Comparison of ENCODE assay signal across 33 cellular contexts in the genomic region with DNA sequence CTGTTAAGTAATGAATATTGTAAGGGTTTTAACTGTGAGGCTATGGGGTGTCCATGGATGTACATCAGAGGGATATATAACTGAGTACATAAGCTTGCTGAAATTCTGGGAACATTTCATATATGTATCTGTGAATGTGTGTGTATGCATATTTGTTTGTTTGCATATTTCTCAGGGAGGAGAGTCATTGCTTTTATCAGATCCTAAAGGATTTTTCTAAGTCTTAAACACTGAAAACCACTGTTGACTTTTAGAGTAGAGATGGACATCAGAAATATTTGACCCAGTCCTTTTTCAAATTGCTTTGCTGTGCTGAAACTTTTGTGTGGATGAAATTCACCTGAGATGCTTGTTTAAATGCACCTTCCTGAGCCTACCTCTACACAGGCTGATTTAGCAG.
DNase-seq lines count a peak whose midpoint lies in the region; ATAC-seq and TF ChIP-seq lines count a peak whose summit lies in the region.
"Had no signal": no experiment of that assay in that cellular context is flagged by ENCODE, and none has a peak within 500 bp of the region (broad histone marks: within the 10 kb centered on the region; RNA-seq: fewer than 3 reads in every experiment).

No MANE protein-coding gene starts in this region.

- intact Hi-C loops in MCF 10A (cut with micrococcal nuclease) (no loop called here), mammary epithelial cell (cut with micrococcal nuclease) (no loop called here), breast epithelium (cut with DNase I; ENCODE audit: low total_unique reads) (no loop called here)

- dilution Hi-C loops in mammary epithelial cell (cut with HindIII; ENCODE audit: low sequenced_read_pairs) = no loop called here

- CTCF ChIA-PET in MCF 10A (lab: Yijun Ruan, JAX) (interaction anchor here (0.6 kb wide), 1 partner anchor 91 kb away, joined by 3 read pairs; no protein-coding TSS in a partner anchor), mammary epithelial cell (lab: Charles Lee; ENCODE audit: low non-redundant PET) (no interaction called here)

- H3K27me3 ChIP-seq in mammary epithelial cell (ENCODE audit: insufficient read depth, low read length) = no peaks in the 10 kb centered on the region
- H3K27me3 ChIP-seq in breast epithelium = no peaks in the 10 kb centered on the region
- no peaks in the 10 kb centered on the region for H3K27me3 ChIP-seq in neural progenitor cell
- H3K27me3 ChIP-seq: BE2C; BLaER1; BLaER1 treated with 17β-estradiol and CSF1 and Interleukin-3, amounts not matched to agents 10 nM and 100 nM had no signal

- H3K27me3 Mint-ChIP-seq in MCF 10A (ENCODE audit: insufficient read depth, unreplicated experiment) (no peaks in the 10 kb centered on the region), neural progenitor cell (ENCODE audit: insufficient read depth, low read depth) (no peaks in the 10 kb centered on the region)
- H3K27me3 Mint-ChIP-seq: B cell; CD4-positive, alpha-beta memory T cell; CD4-positive, alpha-beta T cell; CD4-positive, CD25-positive, alpha-beta regulatory T cell; CD8-positive, alpha-beta memory T cell had no signal

- H3K36me3 Mint-ChIP-seq in MCF 10A (ENCODE audit: insufficient read depth, unreplicated experiment) = no peaks in the 10 kb centered on the region
- no peaks in the 10 kb centered on the region for H3K36me3 Mint-ChIP-seq in neural progenitor cell
- H3K36me3 Mint-ChIP-seq: CD14-positive monocyte; CD4-positive, alpha-beta memory T cell; CD4-positive, CD25-positive, alpha-beta regulatory T cell; CD8-positive, alpha-beta memory T cell; CD8-positive, alpha-beta T cell had no signal

- H2AFZ ChIP-seq in mammary epithelial cell (ENCODE audit: low read depth, low read length) (no peak overlapping the region), neural progenitor cell (replicated peaks) (no peak overlapping the region)

- BruUV-seq in MCF 10A (replicated peaks; lab: Mats Ljungman, UMichigan) (no TSS peak), mammary epithelial cell (replicated peaks; lab: Mats Ljungman, UMichigan) (no TSS peak)

- no peak for TF ChIP-seq CTCF in MCF 10A (IDR thresholded peaks at IDR 0.05; ENCODE audit: unreplicated experiment)
- no peak for TF ChIP-seq CTCF in mammary epithelial cell (conservative IDR thresholded peaks at IDR 0.05 in 1 of 2, IDR thresholded peaks at IDR 0.05 in 1 of 2; ENCODE audit: extremely low read depth in 1 of 2, insufficient read depth in 1 of 2, low read depth in 1 of 2, low read length in 2 of 2)
- TF ChIP-seq CTCF in breast epithelium (IDR thresholded peaks at IDR 0.05) = no peak
- no peak for TF ChIP-seq CTCF in neural progenitor cell (IDR thresholded peaks at IDR 0.05)

- H3K9me3 ChIP-seq in mammary epithelial cell (replicated peaks; ENCODE audit: insufficient read depth, low read length) (no peaks in the 10 kb centered on the region), breast epithelium (no peaks in the 10 kb centered on the region), neural progenitor cell (ENCODE audit: low read depth) (no peaks in the 10 kb centered on the region)
- H3K9me3 ChIP-seq: BE2C, BLaER1, Caco-2 had no signal

- no peaks in the 10 kb centered on the region for H3K79me2 ChIP-seq in mammary epithelial cell (ENCODE audit: insufficient read depth, low read length)
- no peaks in the 10 kb centered on the region for H3K79me2 ChIP-seq in neural progenitor cell (ENCODE audit: low read depth)

- H3K4me3 Mint-ChIP-seq in MCF 10A (ENCODE audit: unreplicated experiment) (no peak overlapping the region), neural progenitor cell (no peak overlapping the region)
- H3K4me3 Mint-ChIP-seq: B cell; CD14-positive monocyte; CD4-positive, alpha-beta memory T cell; CD4-positive, alpha-beta T cell; CD4-positive, CD25-positive, alpha-beta regulatory T cell; CD8-positive, alpha-beta memory T cell; CD8-positive, alpha-beta T cell had no signal

- H3K4me1 ChIP-seq in mammary epithelial cell (ENCODE audit: insufficient read depth, low read length) (peaks cover 9% of the 10 kb centered on the region), breast epithelium (no peaks in the 10 kb centered on the region), neural progenitor cell (no peaks in the 10 kb centered on the region)
- H3K4me1 ChIP-seq: A549; BE2C; BLaER1; BLaER1 treated with 17β-estradiol and CSF1 and Interleukin-3, amounts not matched to agents 10 nM and 100 nM; Caco-2 had no signal

- DNase-seq in MCF 10A (ENCODE audit: unreplicated experiment) = no peak
- DNase-seq in mammary epithelial cell = no peak
- DNase-seq in T47D (ENCODE audit: low read depth in 1 of 2, low spot score in 1 of 2) = peak; percentile 61 to 87
- no peak for DNase-seq in breast epithelium (ENCODE audit: low spot score in 2 of 2)
- DNase-seq in neural progenitor cell (ENCODE audit: low spot score) = no peak
- DNase-seq: 8988T; ACHN; AML-193; BE2C; C1 segment of cervical spinal cord; Caco-2; Calu3; CD4-positive, alpha-beta memory T cell; CD4-positive, alpha-beta T cell; CD4-positive, CD25-positive, alpha-beta regulatory T cell; CD8-positive, alpha-beta memory T cell; CD8-positive, alpha-beta T cell; COR-L47; DMS 273 treated with DMSO at 0.1 percent for 48 hours; DMS153; DMS53; DMS79; DMS79 treated with DMSO at 0.1 percent for 48 hours; DND-41; EL had no signal

- POLR2A ChIA-PET in MCF 10A (lab: Yijun Ruan, JAX) = no interaction called here

- in situ Hi-C loops in mammary epithelial cell (cut with MboI; ENCODE audit: low sequenced_read_pairs in 2 of 2) = no loop called here
- in situ Hi-C loops in T47D (cut with HindIII; ENCODE audit: low pct_unique_long_range_greater_than_20kb, low sequenced_read_pairs) = no loop called here

- no peaks in the 10 kb centered on the region for H3K36me3 ChIP-seq in mammary epithelial cell (ENCODE audit: insufficient read depth, low read length)
- no peaks in the 10 kb centered on the region for H3K36me3 ChIP-seq in breast epithelium
- no peaks in the 10 kb centered on the region for H3K36me3 ChIP-seq in neural progenitor cell
- H3K36me3 ChIP-seq: BE2C; BLaER1; BLaER1 treated with 17β-estradiol and CSF1 and Interleukin-3, amounts not matched to agents 10 nM and 100 nM had no signal

- H4K20me1 ChIP-seq in mammary epithelial cell (ENCODE audit: insufficient read depth, low read length) (no peaks in the 10 kb centered on the region), neural progenitor cell (ENCODE audit: low read depth) (no peaks in the 10 kb centered on the region)
- H4K20me1 ChIP-seq: BLaER1; BLaER1 treated with 17β-estradiol and CSF1 and Interleukin-3, amounts not matched to agents 10 nM and 100 nM had no signal

- no peaks in the 10 kb centered on the region for H3F3A ChIP-seq in neural progenitor cell (ENCODE audit: low read depth)

- H3K4me1 Mint-ChIP-seq in MCF 10A (ENCODE audit: insufficient read depth, unreplicated experiment) (peaks cover 18% of the 10 kb centered on the region), neural progenitor cell (peaks cover 12% of the 10 kb centered on the region)
- H3K4me1 Mint-ChIP-seq: B cell; CD14-positive monocyte; CD4-positive, alpha-beta memory T cell; CD4-positive, CD25-positive, alpha-beta regulatory T cell; CD8-positive, alpha-beta memory T cell had no signal

- H3K27ac ChIP-seq in mammary epithelial cell (ENCODE audit: insufficient read depth, low read depth, low read length) (no peak overlapping the region), breast epithelium (no peak overlapping the region), neural progenitor cell (no peak overlapping the region)
- H3K27ac ChIP-seq: 22Rv1; A549; BLaER1; BLaER1 treated with 17β-estradiol and CSF1 and Interleukin-3, amounts not matched to agents 10 nM and 100 nM; C4-2B had no signal

- no peak for ATAC-seq in HG02642 (IDR thresholded peaks at IDR 0.05; ENCODE audit: poor library complexity, unreplicated experiment)
- ATAC-seq: A549; CD8-positive, alpha-beta T cell had no signal

- H3K27ac Mint-ChIP-seq in MCF 10A (ENCODE audit: low read depth, unreplicated experiment) (peak overlapping the region; percentile 95), neural progenitor cell (peak overlapping the region; percentile 1)
- H3K27ac Mint-ChIP-seq: B cell; CD14-positive monocyte; CD4-positive, alpha-beta memory T cell; CD4-positive, alpha-beta T cell; CD4-positive, CD25-positive, alpha-beta regulatory T cell; CD8-positive, alpha-beta memory T cell; CD8-positive, alpha-beta T cell had no signal

- H3K4me2 ChIP-seq in mammary epithelial cell (ENCODE audit: insufficient read depth, low read depth, low read length) = no peak overlapping the region
- no peak overlapping the region for H3K4me2 ChIP-seq in neural progenitor cell
- H3K4me2 ChIP-seq: A549; BLaER1; BLaER1 treated with 17β-estradiol and CSF1 and Interleukin-3, amounts not matched to agents 10 nM and 100 nM had no signal

- no peak for TF ChIP-seq POLR2A in breast epithelium (IDR thresholded peaks at IDR 0.05)

- H3K9me3 Mint-ChIP-seq in MCF 10A (ENCODE audit: unreplicated experiment) (peaks cover 7% of the 10 kb centered on the region), neural progenitor cell (peaks cover 5% of the 10 kb centered on the region)
- H3K9me3 Mint-ChIP-seq: CD8-positive, alpha-beta T cell had no signal

- no peak overlapping the region for H3K4me3 ChIP-seq in mammary epithelial cell (replicated peaks in 1 of 3; ENCODE audit: insufficient read depth in 1 of 3, low read depth in 2 of 3, low read length in 3 of 3)
- no peak overlapping the region for H3K4me3 ChIP-seq in breast epithelium
- no peak overlapping the region for H3K4me3 ChIP-seq in neural progenitor cell
- H3K4me3 ChIP-seq: A549; BLaER1; BLaER1 treated with 17β-estradiol and CSF1 and Interleukin-3, amounts not matched to agents 10 nM and 100 nM had no signal

- H3K9ac ChIP-seq in mammary epithelial cell (ENCODE audit: insufficient read depth, low read length) (no peak overlapping the region), neural progenitor cell (no peak overlapping the region)
- H3K9ac ChIP-seq: BLaER1; BLaER1 treated with 17β-estradiol and CSF1 and Interleukin-3, amounts not matched to agents 10 nM and 100 nM had no signal

Comparison
In these comparisons a context has a peak if more than half of its experiments do, and no peak if none do; other contexts are left out.
1. DNase-seq: peak in T47D (2 of 2); none in MCF 10A (single experiment), mammary epithelial cell (single experiment), breast epithelium (0 of 2) and neural progenitor cell (single experiment).